Comparison of ENCODE assay signal across 12 cellular contexts in genomic region chr17:39791296-39791992, GRCh38. TPM values are rescaled to one million over a fixed set of nuclear protein-coding genes. Genes with fewer than 3 reads are reported as not detected.
DNase-seq lines count a peak whose midpoint lies in the region; ATAC-seq, FAIRE-seq and TF ChIP-seq lines count a peak whose summit lies in the region.
"Had no signal": no experiment of that assay in that cellular context is flagged by ENCODE, and none has a peak within 500 bp of the region (broad histone marks: within the 10 kb centered on the region; RNA-seq: fewer than 3 reads in every experiment).

No MANE protein-coding gene starts in this region.

- ATAC-seq in activated B cell treated with CpG ODN at 0.5 μM for 24 hours (ENCODE audit: low read depth) (no peak), HG02759 (IDR thresholded peaks at IDR 0.05; ENCODE audit: unreplicated experiment) (no peak), GM21529 (IDR thresholded peaks at IDR 0.05; ENCODE audit: unreplicated experiment) (no peak)
- ATAC-seq in stimulated activated memory B cell treated with anti-CD40 and anti-IgM and Interleukin-4, amounts not matched to agents 10 μg/mL and 1 μg/mL and 100 μg/mL, for 72 hours: peak; percentile 55
- ATAC-seq: left lung had no signal

- peaks cover 72% of the 10 kb centered on the region for H3K36me3 Mint-ChIP-seq in activated B cell treated with CpG ODN at 0.5 μM for 24 hours (ENCODE audit: low read depth)
- H3K36me3 Mint-ChIP-seq in stimulated activated memory B cell treated with anti-CD40 and anti-IgM and Interleukin-4, amounts not matched to agents 10 μg/mL and 1 μg/mL and 100 μg/mL, for 72 hours: peaks cover 63% of the 10 kb centered on the region

- no peaks in the 10 kb centered on the region for H3K9me3 Mint-ChIP-seq in activated B cell treated with CpG ODN at 0.5 μM for 24 hours
- no peaks in the 10 kb centered on the region for H3K9me3 Mint-ChIP-seq in stimulated activated memory B cell treated with anti-CD40 and anti-IgM and Interleukin-4, amounts not matched to agents 10 μg/mL and 1 μg/mL and 100 μg/mL, for 72 hours

- TF ChIP-seq CTCF in activated B cell treated with CpG ODN at 0.5 μM for 24 hours (IDR thresholded peaks at IDR 0.05): no peak

- intact Hi-C loops in activated B cell treated with CpG ODN at 0.5 μM for 24 hours (cut with micrococcal nuclease): no loop called here

- peak; percentile 60 for FAIRE-seq in GM18507 (lab: Jason Lieb, UNC)
- FAIRE-seq: TTC549 had no signal

- H3K4me3 Mint-ChIP-seq in activated B cell treated with CpG ODN at 0.5 μM for 24 hours: peak overlapping the region; percentile 42
- H3K4me3 Mint-ChIP-seq in stimulated activated memory B cell treated with anti-CD40 and anti-IgM and Interleukin-4, amounts not matched to agents 10 μg/mL and 1 μg/mL and 100 μg/mL, for 72 hours: peak overlapping the region; percentile 43

- peak overlapping the region; percentile 93 for H3K27ac Mint-ChIP-seq in activated B cell treated with CpG ODN at 0.5 μM for 24 hours
- peak overlapping the region; percentile 91 for H3K27ac Mint-ChIP-seq in stimulated activated memory B cell treated with anti-CD40 and anti-IgM and Interleukin-4, amounts not matched to agents 10 μg/mL and 1 μg/mL and 100 μg/mL, for 72 hours

- DNase-seq in GM18507 (ENCODE audit: extremely low spot score, insufficient read length, low read depth) (no peak), activated B cell treated with CpG ODN at 0.5 μM for 24 hours (no peak), DMS114 treated with DMSO at 0.1 percent for 48 hours (lab: John Stamatoyannopoulos, UW; ENCODE audit: unreplicated experiment) (no peak)
- peak; percentile 17 for DNase-seq in effector CD4-positive, alpha-beta T cell
- DNase-seq: effector CD8-positive, alpha-beta T cell; glutamatergic neuron; left lung; NCI-H2081 treated with DMSO at 0.1 percent for 48 hours had no signal

- POLR2A ChIA-PET in activated B cell treated with CpG ODN at 0.5 μM for 24 hours (lab: Charles Lee): interaction anchor here (0.6 to 6.6 kb wide), 10 partner anchors 11 to 88 kb away, joined by 3 to 136 read pairs (median 8); no protein-coding TSS in a partner anchor

- H3K4me1 Mint-ChIP-seq in activated B cell treated with CpG ODN at 0.5 μM for 24 hours: peaks cover 88% of the 10 kb centered on the region
- H3K4me1 Mint-ChIP-seq in stimulated activated memory B cell treated with anti-CD40 and anti-IgM and Interleukin-4, amounts not matched to agents 10 μg/mL and 1 μg/mL and 100 μg/mL, for 72 hours: peaks cover 78% of the 10 kb centered on the region

- no peaks in the 10 kb centered on the region for H3K27me3 Mint-ChIP-seq in activated B cell treated with CpG ODN at 0.5 μM for 24 hours
- H3K27me3 Mint-ChIP-seq in stimulated activated memory B cell treated with anti-CD40 and anti-IgM and Interleukin-4, amounts not matched to agents 10 μg/mL and 1 μg/mL and 100 μg/mL, for 72 hours: no peaks in the 10 kb centered on the region

- CTCF ChIA-PET in activated B cell treated with CpG ODN at 0.5 μM for 24 hours (lab: Charles Lee): interaction anchor here (1.6 kb wide), 1 partner anchor 169 kb away, joined by 7 read pairs; no protein-coding TSS in a partner anchor

RNA-seq across cellular contexts. Expression of gene GRB7, which starts 53.7 kb away (rescaled TPM):
- 0.44 TPM in 1 of 2 replicates, not detected in the other for total RNA-seq in activated B cell treated with CpG ODN at 0.5 μM for 24 hours
